ENCODE assay signal across 8 cellular contexts in genomic region chr2:216666461-216667233, GRCh38. TPM values are rescaled to one million over a fixed set of nuclear protein-coding genes. Genes with fewer than 3 reads are reported as not detected.
DNase-seq lines count a peak whose midpoint lies in the region; ATAC-seq and TF ChIP-seq lines count a peak whose summit lies in the region.

No MANE protein-coding gene starts in this region.

- CTCF ChIA-PET in A673 (lab: Charles Lee), result interaction anchor here (0.5 to 4.3 kb wide), 3 partner anchors 16 to 160 kb away, joined by 5 to 50 read pairs (median 8); no protein-coding TSS in a partner anchor

- peak; percentile 99 for TF ChIP-seq CTCF in A673 (conservative IDR thresholded peaks at IDR 0.05; ENCODE audit: low read depth, low read length)
- TF ChIP-seq CTCF in chondrocyte (IDR thresholded peaks at IDR 0.05), result peak; percentile 97

- H3K9me3 Mint-ChIP-seq in chondrocyte (ENCODE audit: low read depth), result no peaks in the 10 kb centered on the region

- no peaks in the 10 kb centered on the region for H3K27me3 ChIP-seq in A673 (replicated peaks; ENCODE audit: insufficient read depth, low read depth, low read length, poor library complexity)

- peak; percentile 82 for DNase-seq in A673 (ENCODE audit: low spot score)
- DNase-seq in NCI-H345 treated with DMSO at 0.1 percent for 48 hours (lab: John Stamatoyannopoulos, UW; ENCODE audit: unreplicated experiment), result peak; percentile 74
- peak; percentile 31 to 45 for DNase-seq in activated CD4-positive, alpha-beta T cell treated with anti-CD3 and anti-CD28 coated beads for 24 hours (ENCODE audit: low read depth in 2 of 2)
- no peak for DNase-seq in chondrocyte (ENCODE audit: low spot score)
- peak; percentile 92 for DNase-seq in left kidney (ENCODE audit: low read depth, low spot score)
- DNase-seq in stimulated activated CD4-positive, alpha-beta T cell treated with anti-CD3 and anti-CD28 coated beads, TNF-alpha, amount 100 ng/mL, for 24 hours (ENCODE audit: low read depth in 3 of 3), result peak; percentile 40 to 66 (median 49)

- no TSS peak for BruUV-seq in A673 (replicated peaks; lab: Mats Ljungman, UMichigan)

- peaks cover 47% of the 10 kb centered on the region for H3K36me3 ChIP-seq in A673 (ENCODE audit: insufficient read depth, low read length, poor library complexity, severe bottlenecking)

- H3K4me3 Mint-ChIP-seq in chondrocyte (ENCODE audit: unreplicated experiment), result no peak overlapping the region

- H3K27ac ChIP-seq in A673 (ENCODE audit: low read depth, low read length, poor library complexity, severe bottlenecking), result no peak overlapping the region

- peaks cover 20% of the 10 kb centered on the region for H3K4me1 Mint-ChIP-seq in chondrocyte (ENCODE audit: low read depth)

- no peaks in the 10 kb centered on the region for H3K27me3 Mint-ChIP-seq in chondrocyte (ENCODE audit: low read depth)

- no peaks in the 10 kb centered on the region for H3K9me3 ChIP-seq in A673 (ENCODE audit: low read depth, low read length, poor library complexity, severe bottlenecking)

- H3K27ac Mint-ChIP-seq in chondrocyte (ENCODE audit: unreplicated experiment), result peak overlapping the region; percentile 75

- intact Hi-C loops in A673 (cut with micrococcal nuclease; ENCODE audit: unreplicated experiment), result loop anchor here (1.0 to 5.0 kb wide), 3 partner anchors 69 to 259 kb away; no protein-coding TSS in a partner anchor

- peak; percentile 64 for ATAC-seq in GM18517 (IDR thresholded peaks at IDR 0.05; ENCODE audit: unreplicated experiment)
- peak; percentile 83 for ATAC-seq in HG03159 (IDR thresholded peaks at IDR 0.05; ENCODE audit: unreplicated experiment)

- no peak overlapping the region for H3K4me3 ChIP-seq in A673 (ENCODE audit: low read depth, low read length, poor library complexity, severe bottlenecking)

- H3K36me3 Mint-ChIP-seq in chondrocyte (ENCODE audit: low read depth), result peaks cover 22% of the 10 kb centered on the region

- POLR2A ChIA-PET in A673 (lab: Charles Lee; ENCODE audit: low non-redundant PET), result no interaction called here

- H3K4me1 ChIP-seq in A673 (ENCODE audit: insufficient read depth, low read length, poor library complexity, severe bottlenecking), result peaks cover 12% of the 10 kb centered on the region

RNA-seq across cellular contexts. Expression of gene IGFBP5, which starts 28.7 kb away (rescaled TPM):
- total RNA-seq in A673 (2021) (5.4 and 7.1 TPM in 2 replicates), chondrocyte (403 to 502 TPM (median 500 TPM) in 3 replicates)

RNA-seq across cellular contexts. Expression of gene IGFBP2, which starts 33.4 kb away (rescaled TPM):
- total RNA-seq in A673 (2021) (614 and 767 TPM in 2 replicates), chondrocyte (1,045 to 1,857 TPM (median 1,848 TPM) in 3 replicates)

Comparison
In these comparisons a context has a peak if more than half of its experiments do, and no peak if none do; other contexts are left out.
1. RNA of gene IGFBP5, which starts 28.7 kb away (total RNA-seq): 403 to 502 TPM in chondrocyte; 5.4 to 7.1 TPM in A673; every median in the first group is over 10 times any median in the second.